In genomic region chr4:18209448-18209847, GRCh38 we compare ENCODE assay signal across 20 cellular contexts.
A peak's percentile ranks its signal among the peaks of the same experiment; 100 is the strongest.
DNase-seq lines count a peak whose midpoint lies in the region; ATAC-seq and TF ChIP-seq lines count a peak whose summit lies in the region.
"Had no signal": no experiment of that assay in that cellular context is flagged by ENCODE, and none has a peak within 500 bp of the region (broad histone marks: within the 10 kb centered on the region; RNA-seq: fewer than 3 reads in every experiment).

No MANE protein-coding gene starts in this region.

- no peak overlapping the region for H2BK5ac ChIP-seq in H9 (ENCODE audit: insufficient read length, low read length)

- no peaks in the 10 kb centered on the region for H3K27me3 ChIP-seq in H9 (ENCODE audit: insufficient read depth, low read length)
- H3K27me3 ChIP-seq: suprapubic skin had no signal

- no peak overlapping the region for H2BK15ac ChIP-seq in H9 (ENCODE audit: low read depth, low read length)

- no peak overlapping the region for H3K56ac ChIP-seq in H9 (ENCODE audit: insufficient read length, low read depth, low read length)

- H3K23ac ChIP-seq in H9 (ENCODE audit: insufficient read length, low read depth, low read length) = no peak overlapping the region

- H3K9me3 Mint-ChIP-seq in activated T-helper 2 cell treated with anti-CD3 and anti-CD28 coated beads, Interferon-gamma antibody, Interleukin-2, Interleukin-4, amounts not matched to agents 10 μg/mL and 5 μg/mL and 100 μg/mL, durations not matched to agents 14 hours and 24 hours and 36 hours = no peaks in the 10 kb centered on the region
- no peaks in the 10 kb centered on the region for H3K9me3 Mint-ChIP-seq in activated CD8-positive, alpha-beta T cell treated with anti-CD3 and anti-CD28 coated beads, Interleukin-2, amount 10 ng/mL, durations not matched to agents 7 days and 5 days (ENCODE audit: insufficient read depth)
- H3K9me3 Mint-ChIP-seq in activated T-cell treated with anti-CD3 and anti-CD28 coated beads, Interleukin-2, amount 50 U/mL, for 24 hours = peaks cover 4% of the 10 kb centered on the region
- H3K9me3 Mint-ChIP-seq in H9 = no peaks in the 10 kb centered on the region; a peak in 1 of 5 replicates

- no peak overlapping the region for H3K27ac ChIP-seq in H9 (ENCODE audit: insufficient read length, low read depth, low read length)
- H3K27ac ChIP-seq: A549, dorsolateral prefrontal cortex, suprapubic skin, WERI-Rb-1 had no signal

- no peak overlapping the region for H3K14ac ChIP-seq in H9 (ENCODE audit: insufficient read depth, low read length)

- H4K91ac ChIP-seq in H9 (ENCODE audit: insufficient read length, low read depth, low read length) = no peak overlapping the region

- H3K36me3 Mint-ChIP-seq in activated T-helper 2 cell treated with anti-CD3 and anti-CD28 coated beads, Interferon-gamma antibody, Interleukin-2, Interleukin-4, amounts not matched to agents 10 μg/mL and 5 μg/mL and 100 μg/mL, durations not matched to agents 14 hours and 24 hours and 36 hours (ENCODE audit: low read depth) = no peaks in the 10 kb centered on the region
- no peaks in the 10 kb centered on the region for H3K36me3 Mint-ChIP-seq in activated CD8-positive, alpha-beta T cell treated with anti-CD3 and anti-CD28 coated beads, Interleukin-2, amount 10 ng/mL, durations not matched to agents 7 days and 5 days (ENCODE audit: low read depth)
- H3K36me3 Mint-ChIP-seq in activated T-cell treated with anti-CD3 and anti-CD28 coated beads, Interleukin-2, amount 50 U/mL, for 24 hours (ENCODE audit: low read depth) = no peaks in the 10 kb centered on the region
- no peaks in the 10 kb centered on the region; a peak in 1 of 7 replicates for H3K36me3 Mint-ChIP-seq in H9 (ENCODE audit: insufficient read depth in 1 of 3, low read depth in 3 of 3)

- DNase-seq in activated T-helper 2 cell treated with anti-CD3 and anti-CD28 coated beads, Interferon-gamma antibody, Interleukin-2, Interleukin-4, amounts not matched to agents 10 μg/mL and 5 μg/mL and 100 μg/mL, durations not matched to agents 14 hours and 24 hours and 36 hours (ENCODE audit: low spot score) = no peak
- no peak for DNase-seq in activated CD8-positive, alpha-beta T cell treated with anti-CD3 and anti-CD28 coated beads, Interleukin-2, amount 10 ng/mL, durations not matched to agents 7 days and 5 days
- no peak for DNase-seq in activated T-cell treated with anti-CD3 and anti-CD28 coated beads, Interleukin-2, amount 50 U/mL, for 24 hours
- no peak for DNase-seq in H9
- DNase-seq: activated gamma-delta T cell, DMS79 treated with DMSO at 0.1 percent for 48 hours, dorsolateral prefrontal cortex, head of caudate nucleus, mesenchymal stem cell, MV-4-11, NCI-H2081 treated with DMSO at 0.1 percent for 48 hours, NCI-H748 treated with DMSO at 0.1 percent for 48 hours, WERI-Rb-1 had no signal

- H3K4me1 ChIP-seq in H9 (ENCODE audit: insufficient read depth, low read length) = no peaks in the 10 kb centered on the region
- H3K4me1 ChIP-seq: A549, suprapubic skin had no signal

- no peaks in the 10 kb centered on the region for H3K23me2 ChIP-seq in H9 (ENCODE audit: insufficient read length, low read depth, low read length, poor library complexity, severe bottlenecking)

- H2AK5ac ChIP-seq in H9 (ENCODE audit: insufficient read length, low read length) = no peak overlapping the region

- no peaks in the 10 kb centered on the region for H3K4me1 Mint-ChIP-seq in activated T-helper 2 cell treated with anti-CD3 and anti-CD28 coated beads, Interferon-gamma antibody, Interleukin-2, Interleukin-4, amounts not matched to agents 10 μg/mL and 5 μg/mL and 100 μg/mL, durations not matched to agents 14 hours and 24 hours and 36 hours (ENCODE audit: low read depth)
- no peaks in the 10 kb centered on the region for H3K4me1 Mint-ChIP-seq in activated CD8-positive, alpha-beta T cell treated with anti-CD3 and anti-CD28 coated beads, Interleukin-2, amount 10 ng/mL, durations not matched to agents 7 days and 5 days (ENCODE audit: low read depth)
- H3K4me1 Mint-ChIP-seq in activated T-cell treated with anti-CD3 and anti-CD28 coated beads, Interleukin-2, amount 50 U/mL, for 24 hours (ENCODE audit: low read depth) = no peaks in the 10 kb centered on the region
- no peaks in the 10 kb centered on the region for H3K4me1 Mint-ChIP-seq in H9

- H4K5ac ChIP-seq in H9 (ENCODE audit: insufficient read length, low read depth, low read length) = no peak overlapping the region

- no peak overlapping the region for H2BK12ac ChIP-seq in H9 (ENCODE audit: insufficient read length, low read depth, low read length)

- H3K9ac ChIP-seq in H9 (ENCODE audit: extremely low read depth, insufficient read length, low read length) = no peak overlapping the region

- TF ChIP-seq CTCF in H9 (conservative IDR thresholded peaks at IDR 0.05) = no peak

- CTCF ChIA-PET in activated CD8-positive, alpha-beta T cell treated with anti-CD3 and anti-CD28 coated beads, Interleukin-2, amount 10 ng/mL, durations not matched to agents 7 days and 5 days (lab: Charles Lee) = no interaction called here

- no peak overlapping the region for H2AFZ ChIP-seq in H9 (ENCODE audit: low read length)

- H4K20me1 ChIP-seq in H9 (ENCODE audit: control insufficient read depth, insufficient read depth, insufficient read length) = no peaks in the 10 kb centered on the region

- no peak overlapping the region for H3K4me3 Mint-ChIP-seq in activated T-helper 2 cell treated with anti-CD3 and anti-CD28 coated beads, Interferon-gamma antibody, Interleukin-2, Interleukin-4, amounts not matched to agents 10 μg/mL and 5 μg/mL and 100 μg/mL, durations not matched to agents 14 hours and 24 hours and 36 hours (ENCODE audit: low read depth)
- no peak overlapping the region for H3K4me3 Mint-ChIP-seq in activated CD8-positive, alpha-beta T cell treated with anti-CD3 and anti-CD28 coated beads, Interleukin-2, amount 10 ng/mL, durations not matched to agents 7 days and 5 days
- H3K4me3 Mint-ChIP-seq in activated T-cell treated with anti-CD3 and anti-CD28 coated beads, Interleukin-2, amount 50 U/mL, for 24 hours = no peak overlapping the region
- no peak overlapping the region for H3K4me3 Mint-ChIP-seq in H9

- intact Hi-C loops in activated T-helper 2 cell treated with anti-CD3 and anti-CD28 coated beads, Interferon-gamma antibody, Interleukin-2, Interleukin-4, amounts not matched to agents 10 μg/mL and 5 μg/mL and 100 μg/mL, durations not matched to agents 14 hours and 24 hours and 36 hours (cut with micrococcal nuclease) = no loop called here

- H3K4me2 ChIP-seq in H9 (ENCODE audit: insufficient read depth, insufficient read length, low read length) = no peak overlapping the region
- H3K4me2 ChIP-seq: A549 had no signal

- H3K18ac ChIP-seq in H9 (ENCODE audit: insufficient read length, low read depth, low read length) = no peak overlapping the region

- H3K4ac ChIP-seq in H9 (ENCODE audit: low read depth, low read length) = no peak overlapping the region

- POLR2A ChIA-PET in activated CD8-positive, alpha-beta T cell treated with anti-CD3 and anti-CD28 coated beads, Interleukin-2, amount 10 ng/mL, durations not matched to agents 7 days and 5 days (lab: Charles Lee) = no interaction called here

- H3K79me1 ChIP-seq in H9 (ENCODE audit: insufficient read depth, low read depth, low read length, poor library complexity, severe bottlenecking) = no peaks in the 10 kb centered on the region

- H3K27ac Mint-ChIP-seq in activated T-helper 2 cell treated with anti-CD3 and anti-CD28 coated beads, Interferon-gamma antibody, Interleukin-2, Interleukin-4, amounts not matched to agents 10 μg/mL and 5 μg/mL and 100 μg/mL, durations not matched to agents 14 hours and 24 hours and 36 hours = no peak overlapping the region
- no peak overlapping the region for H3K27ac Mint-ChIP-seq in activated CD8-positive, alpha-beta T cell treated with anti-CD3 and anti-CD28 coated beads, Interleukin-2, amount 10 ng/mL, durations not matched to agents 7 days and 5 days
- H3K27ac Mint-ChIP-seq in activated T-cell treated with anti-CD3 and anti-CD28 coated beads, Interleukin-2, amount 50 U/mL, for 24 hours = no peak overlapping the region
- H3K27ac Mint-ChIP-seq in H9 = no peak overlapping the region

- H3K9me3 ChIP-seq in H9 (ENCODE audit: control insufficient read depth, low read depth, low read length) = no peaks in the 10 kb centered on the region
- H3K9me3 ChIP-seq: A549 had no signal

- H3K27me3 Mint-ChIP-seq in activated T-helper 2 cell treated with anti-CD3 and anti-CD28 coated beads, Interferon-gamma antibody, Interleukin-2, Interleukin-4, amounts not matched to agents 10 μg/mL and 5 μg/mL and 100 μg/mL, durations not matched to agents 14 hours and 24 hours and 36 hours (ENCODE audit: low read depth) = no peaks in the 10 kb centered on the region
- H3K27me3 Mint-ChIP-seq in activated CD8-positive, alpha-beta T cell treated with anti-CD3 and anti-CD28 coated beads, Interleukin-2, amount 10 ng/mL, durations not matched to agents 7 days and 5 days (ENCODE audit: low read depth) = no peaks in the 10 kb centered on the region
- peaks cover 15% of the 10 kb centered on the region for H3K27me3 Mint-ChIP-seq in activated T-cell treated with anti-CD3 and anti-CD28 coated beads, Interleukin-2, amount 50 U/mL, for 24 hours
- H3K27me3 Mint-ChIP-seq in H9 (ENCODE audit: low read depth) = peaks cover 13% of the 10 kb centered on the region

- no peak overlapping the region for H2BK20ac ChIP-seq in H9 (ENCODE audit: low read depth, low read length, poor library complexity, severe bottlenecking)

- no peak overlapping the region for H3T11ph ChIP-seq in H9 (ENCODE audit: low read length)

- ATAC-seq in GM18502 (IDR thresholded peaks at IDR 0.05; ENCODE audit: poor library complexity, unreplicated experiment) = peak; percentile 80
- ATAC-seq in GM19397 (IDR thresholded peaks at IDR 0.05; ENCODE audit: unreplicated experiment) = peak; percentile 55
- ATAC-seq in HG02852 (IDR thresholded peaks at IDR 0.05; ENCODE audit: unreplicated experiment) = peak; percentile 74
- ATAC-seq in HG03460 (IDR thresholded peaks at IDR 0.05; ENCODE audit: unreplicated experiment) = peak; percentile 62
- no peak for ATAC-seq in activated CD8-positive, alpha-beta T cell treated with anti-CD3 and anti-CD28 coated beads, Interleukin-2, amount 10 ng/mL, durations not matched to agents 7 days and 5 days
- ATAC-seq: A549, esophagus mucosa had no signal

- H3K79me2 ChIP-seq in H9 (ENCODE audit: insufficient read depth, low read length) = no peaks in the 10 kb centered on the region

- H4K8ac ChIP-seq in H9 (replicated peaks; ENCODE audit: insufficient read length, low read depth, low read length) = no peak overlapping the region

- no peak overlapping the region for H2BK120ac ChIP-seq in H9 (ENCODE audit: low read depth, low read length, poor library complexity, severe bottlenecking)
